1 cellular context compared by ENCODE assay signal in genomic region chr14:91739867-91740266, GRCh38.
TF ChIP-seq lines count a peak whose summit lies in the region.
"Not testable (repeated sequence)": the region's sequence is repeated elsewhere in the genome, so short reads cannot be mapped to it uniquely, and the experiment has no call there.

No MANE protein-coding gene starts in this region.

- not testable (repeated sequence) for H3K4me3 ChIP-seq in HEK293 (ENCODE audit: low read depth, low read length)

- not testable (repeated sequence) for H3K27ac ChIP-seq in HEK293 (ENCODE audit: extremely low read depth, low read depth, low read length)

- not testable (repeated sequence) for H3K4me1 ChIP-seq in HEK293 (ENCODE audit: control insufficient read depth, insufficient read depth, low read length)

- H3K36me3 ChIP-seq in HEK293 (ENCODE audit: control insufficient read depth in 2 of 2, insufficient read depth in 1 of 2, low read length in 2 of 2) = not testable (repeated sequence)

- CTCF ChIA-PET in HEK293 (lab: Yijun Ruan, JAX) = not testable (repeated sequence)

- POLR2A ChIA-PET in HEK293 (lab: Yijun Ruan, JAX) = not testable (repeated sequence)

- H3K9me3 ChIP-seq in HEK293 (ENCODE audit: control insufficient read depth, insufficient read depth, low read depth, low read length) = not testable (repeated sequence)

- TF ChIP-seq CTCF in HEK293 (tag by site-specific recombination; IDR thresholded peaks at IDR 0.05) = not testable (repeated sequence)

TF ChIP-seq in HEK293, 187 proteins besides CTCF, POLR2A, EP300 and RAD21:
- TF ChIP-seq SCRT1 (tag by site-specific recombination; IDR thresholded peaks at IDR 0.05; ENCODE audit: borderline replicate concordance) (peak; percentile 76), ZNF184 (tag by site-specific recombination; IDR thresholded peaks at IDR 0.05) (peak; percentile 96), SCRT2 (tag by site-specific recombination; IDR thresholded peaks at IDR 0.05) (peak; percentile 79)
